ENCODE assay signal across 10 cellular contexts in the genomic region with DNA sequence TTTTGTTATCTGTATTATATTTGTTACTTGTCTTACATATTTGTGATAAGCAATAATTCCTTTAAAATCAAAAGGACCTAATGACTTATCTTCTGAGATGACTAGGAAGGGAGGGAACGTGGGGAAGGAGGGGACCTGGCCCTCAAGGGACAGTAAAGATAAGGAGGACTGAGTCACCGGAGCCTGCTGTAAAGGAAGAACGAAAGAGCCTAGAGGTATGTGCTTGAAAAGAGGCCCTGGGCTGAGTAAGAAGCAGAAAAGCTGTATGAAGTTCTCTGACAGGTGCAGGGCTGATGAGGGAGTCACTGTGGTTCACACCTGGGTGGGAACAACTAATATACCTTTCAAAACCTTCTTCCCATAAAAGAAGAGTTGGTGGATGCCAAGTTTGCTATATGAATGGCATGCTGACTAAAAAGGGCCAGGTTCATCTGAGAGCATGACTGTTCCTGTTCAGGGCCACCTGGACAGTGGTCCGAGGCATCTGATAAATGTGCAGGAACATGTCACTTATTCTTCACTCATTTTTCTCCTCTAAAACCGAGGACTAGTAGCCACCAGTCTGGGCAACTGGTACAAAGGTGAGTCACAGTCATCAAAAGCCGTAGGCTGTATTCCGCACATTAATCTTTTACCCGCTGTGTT.
DNase-seq lines count a peak whose midpoint lies in the region; ATAC-seq and TF ChIP-seq lines count a peak whose summit lies in the region.
"Had no signal": no experiment of that assay in that cellular context is flagged by ENCODE, and none has a peak within 500 bp of the region (broad histone marks: within the 10 kb centered on the region; RNA-seq: fewer than 3 reads in every experiment).

No MANE protein-coding gene starts in this region.

- DNase-seq in ELR (ENCODE audit: low read depth) (peak; percentile 7), LoVo (ENCODE audit: low spot score) (peak; percentile 86), fibroblast of the aortic adventitia (ENCODE audit: low read depth) (peak; percentile 63), dedifferentiated amniotic fluid mesenchymal stem cell (ENCODE audit: extremely low spot score) (no peak), prostate gland (ENCODE audit: low spot score) (no peak), neuronal stem cell (ENCODE audit: low spot score) (no peak)
- DNase-seq: left cardiac atrium, sigmoid colon had no signal

- H3K27me3 ChIP-seq in prostate gland (replicated peaks; ENCODE audit: insufficient read depth) (no peaks in the 10 kb centered on the region), neuronal stem cell (ENCODE audit: control insufficient read depth in 3 of 3, insufficient read depth in 3 of 3, low read depth in 1 of 3, low read length in 3 of 3) (no peaks in the 10 kb centered on the region)
- H3K27me3 ChIP-seq: sigmoid colon had no signal

- H3K14ac ChIP-seq in neuronal stem cell (ENCODE audit: low read length): no peak overlapping the region

- H2BK120ac ChIP-seq in neuronal stem cell (ENCODE audit: low read depth, low read length): no peak overlapping the region

- H3K4me1 ChIP-seq in prostate gland (replicated peaks) (no peaks in the 10 kb centered on the region), neuronal stem cell (ENCODE audit: control insufficient read depth in 2 of 2, insufficient read depth in 1 of 2, low read depth in 1 of 2, low read length in 2 of 2) (no peaks in the 10 kb centered on the region)
- H3K4me1 ChIP-seq: sigmoid colon had no signal

- ATAC-seq in GM19035 (IDR thresholded peaks at IDR 0.05; ENCODE audit: unreplicated experiment) (peak; percentile 49), GM19395 (IDR thresholded peaks at IDR 0.05; ENCODE audit: unreplicated experiment) (no peak)

- no peak overlapping the region for H3K27ac ChIP-seq in prostate gland
- H3K27ac ChIP-seq in neuronal stem cell (replicated peaks; ENCODE audit: low read length): no peak overlapping the region
- H3K27ac ChIP-seq: sigmoid colon had no signal

- TF ChIP-seq POLR2A in prostate gland (IDR thresholded peaks at IDR 0.05): no peak

- H3K4me3 ChIP-seq in fibroblast of the aortic adventitia (ENCODE audit: low read depth, low read length) (no peak overlapping the region), prostate gland (no peak overlapping the region), neuronal stem cell (ENCODE audit: low read length in 2 of 2) (no peak overlapping the region)
- H3K4me3 ChIP-seq: sigmoid colon had no signal

- H3K4ac ChIP-seq in neuronal stem cell (ENCODE audit: low read length): no peak overlapping the region

- H3K23ac ChIP-seq in neuronal stem cell (ENCODE audit: low read depth, low read length, poor library complexity): no peak overlapping the region

- H3K9ac ChIP-seq in neuronal stem cell (ENCODE audit: low read depth, low read length, poor library complexity): no peak overlapping the region

- no peak overlapping the region for H3K4me2 ChIP-seq in neuronal stem cell (ENCODE audit: insufficient read depth, low read length, poor library complexity, severe bottlenecking)

- H4K8ac ChIP-seq in neuronal stem cell (ENCODE audit: low read depth, low read length): no peak overlapping the region

- H2BK12ac ChIP-seq in neuronal stem cell (ENCODE audit: low read length): no peak overlapping the region

- no peak overlapping the region for H3K18ac ChIP-seq in neuronal stem cell (ENCODE audit: low read length)

- TF ChIP-seq CTCF in fibroblast of the aortic adventitia (IDR thresholded peaks at IDR 0.05; ENCODE audit: insufficient read depth, low read length) (no peak), prostate gland (IDR thresholded peaks at IDR 0.05) (no peak)

- no peak overlapping the region for H2BK15ac ChIP-seq in neuronal stem cell (ENCODE audit: low read length)

- intact Hi-C loops in prostate gland (cut with DNase I): loop anchor here (10.0 kb wide), 1 partner anchor 274 kb away; no protein-coding TSS in a partner anchor

- H3K9me3 ChIP-seq in prostate gland: no peaks in the 10 kb centered on the region
- no peaks in the 10 kb centered on the region for H3K9me3 ChIP-seq in neuronal stem cell (replicated peaks in 1 of 2; ENCODE audit: control insufficient read depth in 2 of 2, insufficient read depth in 1 of 2, low read depth in 1 of 2, low read length in 2 of 2)
- H3K9me3 ChIP-seq: sigmoid colon had no signal

- no peak overlapping the region for H2AK5ac ChIP-seq in neuronal stem cell (ENCODE audit: low read depth, low read length)

- H3K79me1 ChIP-seq in neuronal stem cell (ENCODE audit: low read depth, low read length): no peaks in the 10 kb centered on the region

- WGBS in prostate gland: 59% methylated on average over 8 of the region's 8 CpGs
- WGBS in neuronal stem cell (ENCODE audit: extremely low coverage in 2 of 2, insufficient read length in 2 of 2, insufficient replicate concordance in 1 of 2), 2 donors: no CpG with 5 or more reads among the region's 8 CpGs

- H2AFZ ChIP-seq in neuronal stem cell (ENCODE audit: low read length): no peak overlapping the region

- H3K36me3 ChIP-seq in prostate gland: no peaks in the 10 kb centered on the region
- no peaks in the 10 kb centered on the region for H3K36me3 ChIP-seq in neuronal stem cell (replicated peaks in 1 of 2; ENCODE audit: control insufficient read depth in 2 of 2, insufficient read depth in 2 of 2, low read length in 2 of 2)
- H3K36me3 ChIP-seq: sigmoid colon had no signal

- no peak overlapping the region for H4K91ac ChIP-seq in neuronal stem cell (ENCODE audit: low read depth, low read length, poor library complexity)

- H2BK5ac ChIP-seq in neuronal stem cell (ENCODE audit: low read length): no peak overlapping the region

Comparison
In these comparisons a context has a peak if more than half of its experiments do, and no peak if none do; other contexts are left out.
1. DNase-seq: peak in ELR (single experiment), LoVo (single experiment) and fibroblast of the aortic adventitia (single experiment); none in dedifferentiated amniotic fluid mesenchymal stem cell (single experiment), prostate gland (single experiment) and neuronal stem cell (single experiment).